ENCODE assay signal across 8 cellular contexts in genomic region chr1:243850368-243851128, GRCh38. TPM values are rescaled to one million over a fixed set of nuclear protein-coding genes. Genes with fewer than 3 reads are reported as not detected.
DNase-seq lines count a peak whose midpoint lies in the region; ATAC-seq and TF ChIP-seq lines count a peak whose summit lies in the region.

No MANE protein-coding gene starts in this region.

- peak overlapping the region; percentile 69 for H3K4me3 ChIP-seq in SJCRH30
- H3K4me3 ChIP-seq in osteoblast (ENCODE audit: insufficient read depth, low read length): peak overlapping the region; percentile 86

- H3K9me3 ChIP-seq in SJCRH30 (replicated peaks): no peaks in the 10 kb centered on the region
- H3K9me3 ChIP-seq in osteoblast (ENCODE audit: low read depth, low read length): no peaks in the 10 kb centered on the region

- H3K27me3 Mint-ChIP-seq in activated naive CD4-positive, alpha-beta T cell treated with anti-CD3 and anti-CD28 coated beads, Interleukin-2, amount 50 U/mL, for 24 hours: no peaks in the 10 kb centered on the region

- peak; percentile 65 for ATAC-seq in GM21723 (IDR thresholded peaks at IDR 0.05; ENCODE audit: unreplicated experiment)

- H3K27me3 ChIP-seq in SJCRH30 (no peaks in the 10 kb centered on the region), osteoblast (ENCODE audit: insufficient read depth, low read length) (no peaks in the 10 kb centered on the region)

- H2AFZ ChIP-seq in osteoblast (ENCODE audit: low read length): peak overlapping the region; percentile 97

- peaks cover 47% of the 10 kb centered on the region for H3K4me1 Mint-ChIP-seq in activated naive CD4-positive, alpha-beta T cell treated with anti-CD3 and anti-CD28 coated beads, Interleukin-2, amount 50 U/mL, for 24 hours

- H3K36me3 ChIP-seq in SJCRH30 (no peaks in the 10 kb centered on the region), osteoblast (ENCODE audit: insufficient read depth, low read length) (no peaks in the 10 kb centered on the region)

- H3K4me1 ChIP-seq in SJCRH30: peaks cover 2% of the 10 kb centered on the region; the same call in 1 of the 2 replicates
- H3K4me1 ChIP-seq in osteoblast (ENCODE audit: insufficient read depth, low read length): peaks cover 12% of the 10 kb centered on the region

- H4K20me1 ChIP-seq in osteoblast (ENCODE audit: insufficient read depth, low read length): peaks cover 11% of the 10 kb centered on the region

- TF ChIP-seq CTCF in osteoblast (IDR thresholded peaks at IDR 0.05; ENCODE audit: extremely low read depth, low read depth, low read length): no peak

- peak overlapping the region; percentile 96 for H3K27ac Mint-ChIP-seq in activated naive CD4-positive, alpha-beta T cell treated with anti-CD3 and anti-CD28 coated beads, Interleukin-2, amount 50 U/mL, for 24 hours

- peak overlapping the region; percentile 89 for H3K4me3 Mint-ChIP-seq in activated naive CD4-positive, alpha-beta T cell treated with anti-CD3 and anti-CD28 coated beads, Interleukin-2, amount 50 U/mL, for 24 hours

- H3K9me3 Mint-ChIP-seq in activated naive CD4-positive, alpha-beta T cell treated with anti-CD3 and anti-CD28 coated beads, Interleukin-2, amount 50 U/mL, for 24 hours: no peaks in the 10 kb centered on the region

- H3K4me2 ChIP-seq in osteoblast (ENCODE audit: insufficient read depth, low read length): peak overlapping the region; percentile 94

- peaks cover 39% of the 10 kb centered on the region for H3K79me2 ChIP-seq in osteoblast (ENCODE audit: insufficient read depth, low read length)

- H3K27ac ChIP-seq in SJCRH30 (peak overlapping the region; percentile 84), osteoblast (ENCODE audit: low read depth, low read length) (peak overlapping the region; percentile 71), temporal lobe (ENCODE audit: low read depth, low read length) (peak overlapping the region; percentile 88)

- peak; percentile 91 for DNase-seq in EH (ENCODE audit: low read depth)
- DNase-seq in KG1 (lab: John Stamatoyannopoulos, UW): peak; percentile 32
- peak; percentile 83 to 85 for DNase-seq in SJCRH30
- peak; percentile 89 for DNase-seq in glomerular visceral epithelial cell (ENCODE audit: extremely low spot score)
- peak; percentile 97 for DNase-seq in osteoblast (ENCODE audit: insufficient read length, low spot score, missing footprints)

- no peaks in the 10 kb centered on the region for H3K36me3 Mint-ChIP-seq in activated naive CD4-positive, alpha-beta T cell treated with anti-CD3 and anti-CD28 coated beads, Interleukin-2, amount 50 U/mL, for 24 hours

RNA-seq across cellular contexts. Expression of gene AKT3, which starts 0.5 kb away (rescaled TPM):
- 32.7 and 40.4 TPM in 2 replicates for total RNA-seq in SJCRH30 (2014; rRNA removed; shearing (Covaris generic))
- 38.7 and 41.3 TPM in 2 replicates for total RNA-seq in osteoblast
- 219 TPM for total RNA-seq in temporal lobe

Comparison
In these comparisons a context has a peak if more than half of its experiments do, and no peak if none do; other contexts are left out.
1. Peak in every context shown above with its lines: DNase-seq, ATAC-seq, H3K4me3 ChIP-seq and H3K27ac ChIP-seq.
2. DNase-seq: peak in every context shown above with its lines; median percentile 97 in osteoblast; 91 in EH; 89 in glomerular visceral epithelial cell; 84 in SJCRH30; 32 in KG1.